In genomic region chr2:19488009-19488691, GRCh38 we compare ENCODE assay signal across 8 cellular contexts.
A peak's percentile ranks its signal among the peaks of the same experiment; 100 is the strongest.
DNase-seq lines count a peak whose midpoint lies in the region; ATAC-seq and TF ChIP-seq lines count a peak whose summit lies in the region.

No MANE protein-coding gene starts in this region.

- H3K36me3 ChIP-seq in WERI-Rb-1 = no peaks in the 10 kb centered on the region

- H3K27ac Mint-ChIP-seq in activated T-helper 17 cell treated with anti-CD3 and anti-CD28 coated beads, Interleukin-2, amount 50 U/mL, for 72 hours = no peak overlapping the region

- H3K4me3 ChIP-seq in AG04449 (ENCODE audit: low read depth, low read length) = no peak overlapping the region
- H3K4me3 ChIP-seq in WERI-Rb-1 (ENCODE audit: low read depth, low read length) = no peak overlapping the region

- H3K4me1 Mint-ChIP-seq in activated T-helper 17 cell treated with anti-CD3 and anti-CD28 coated beads, Interleukin-2, amount 50 U/mL, for 72 hours = no peaks in the 10 kb centered on the region

- H3K27me3 ChIP-seq in WERI-Rb-1 (ENCODE audit: insufficient read depth, low read depth, severe bottlenecking) = no peaks in the 10 kb centered on the region

- TF ChIP-seq CTCF in AG04449 (IDR thresholded peaks at IDR 0.05; ENCODE audit: insufficient read depth, low read length, missing control alignments) = no peak
- TF ChIP-seq CTCF in WERI-Rb-1 (IDR thresholded peaks at IDR 0.05; ENCODE audit: low read depth, low read length) = no peak

- ATAC-seq in GM19397 (IDR thresholded peaks at IDR 0.05; ENCODE audit: unreplicated experiment) = peak; percentile 56
- peak; percentile 74 for ATAC-seq in HG03175 (IDR thresholded peaks at IDR 0.05; ENCODE audit: unreplicated experiment)
- ATAC-seq in activated T-helper 17 cell treated with anti-CD3 and anti-CD28 coated beads, Interleukin-2, amount 50 U/mL, for 72 hours (replicated peaks) = peak; percentile 85
- ATAC-seq in Right ventricle myocardium superior (ENCODE audit: poor library complexity) = no peak

- no peak overlapping the region for H3K27ac ChIP-seq in WERI-Rb-1

- POLR2A ChIA-PET in AG04449 (lab: Yijun Ruan, JAX) = no interaction called here

- H3K27me3 Mint-ChIP-seq in activated T-helper 17 cell treated with anti-CD3 and anti-CD28 coated beads, Interleukin-2, amount 50 U/mL, for 72 hours = peaks cover 43% of the 10 kb centered on the region

- in situ Hi-C loops in KBM-7 (cut with MboI; ENCODE audit: low pct_unique_long_range_greater_than_20kb, low sequenced_read_pairs) = no loop called here

- intact Hi-C loops in Right ventricle myocardium superior (cut with DNase I) = no loop called here

- no peaks in the 10 kb centered on the region for H3K9me3 ChIP-seq in WERI-Rb-1 (ENCODE audit: severe bottlenecking)

- CTCF ChIA-PET in AG04449 (lab: Yijun Ruan, JAX) = no interaction called here

- H3K9me3 Mint-ChIP-seq in activated T-helper 17 cell treated with anti-CD3 and anti-CD28 coated beads, Interleukin-2, amount 50 U/mL, for 72 hours = no peaks in the 10 kb centered on the region

- no peaks in the 10 kb centered on the region for H3K36me3 Mint-ChIP-seq in activated T-helper 17 cell treated with anti-CD3 and anti-CD28 coated beads, Interleukin-2, amount 50 U/mL, for 72 hours (ENCODE audit: low read depth)

- no peak overlapping the region for H3K4me3 Mint-ChIP-seq in activated T-helper 17 cell treated with anti-CD3 and anti-CD28 coated beads, Interleukin-2, amount 50 U/mL, for 72 hours

- DNase-seq in AG04449 (ENCODE audit: low read depth, low spot score) = peak; percentile 2
- DNase-seq in KBM-7 = no peak
- no peak for DNase-seq in WERI-Rb-1
- no peak for DNase-seq in Right ventricle myocardium superior
- no peak for DNase-seq in HuH-7.5 (ENCODE audit: low spot score)
